10 cellular contexts compared by ENCODE assay signal in genomic region chr13:114236224-114236623, GRCh38. TPM values are rescaled to one million over a fixed set of nuclear protein-coding genes. Genes with fewer than 3 reads are reported as not detected.
A peak's percentile ranks its signal among the peaks of the same experiment; 100 is the strongest.
DNase-seq lines count a peak whose midpoint lies in the region; ATAC-seq and TF ChIP-seq lines count a peak whose summit lies in the region.
"Had no signal": no experiment of that assay in that cellular context is flagged by ENCODE, and none has a peak within 500 bp of the region (broad histone marks: within the 10 kb centered on the region; RNA-seq: fewer than 3 reads in every experiment).

No MANE protein-coding gene starts in this region.

- TF ChIP-seq POLR2A in breast epithelium (IDR thresholded peaks at IDR 0.05) (no peak), Peyer's patch (IDR thresholded peaks at IDR 0.05) (no peak)

- H3K36me3 ChIP-seq in HUES6 (ENCODE audit: control insufficient read depth, insufficient read depth, low read length) (peaks cover 47% of the 10 kb centered on the region), breast epithelium (peaks cover 1% of the 10 kb centered on the region), mucosa of stomach (ENCODE audit: control insufficient read depth, insufficient read depth, low read length) (no peaks in the 10 kb centered on the region), Peyer's patch (peaks cover 0 to 45% (median 0%) of the 10 kb centered on the region in 3 donors)

- H3K9me3 ChIP-seq in HUES6 (ENCODE audit: control insufficient read depth, insufficient read depth, low read depth, low read length): no peaks in the 10 kb centered on the region
- no peaks in the 10 kb centered on the region for H3K9me3 ChIP-seq in breast epithelium
- H3K9me3 ChIP-seq in mucosa of stomach (ENCODE audit: control insufficient read depth, low read length): no peaks in the 10 kb centered on the region
- no peaks in the 10 kb centered on the region for H3K9me3 ChIP-seq in Peyer's patch

- CTCF ChIA-PET in AG04449 (lab: Yijun Ruan, JAX): interaction anchor here (1.0 to 1.9 kb wide), 4 partner anchors 10 to 289 kb away, joined by 3 to 7 read pairs (median 3); no protein-coding TSS in a partner anchor

- ATAC-seq in GM21423 (IDR thresholded peaks at IDR 0.05; ENCODE audit: unreplicated experiment): no peak

- peak overlapping the region; percentile 90 for H3K4me3 ChIP-seq in AG04449 (ENCODE audit: low read depth, low read length)
- H3K4me3 ChIP-seq in HUES6 (ENCODE audit: low read depth, low read length): peak overlapping the region; percentile 82
- peak overlapping the region; percentile 69 to 95 (median 88) for H3K4me3 ChIP-seq in breast epithelium
- H3K4me3 ChIP-seq in mucosa of stomach (ENCODE audit: low read length): peak overlapping the region; percentile 44
- peak overlapping the region in 1 of 4 donors; percentile 90 for H3K4me3 ChIP-seq in Peyer's patch

- H3K4me1 ChIP-seq in HUES6 (ENCODE audit: control insufficient read depth, insufficient read depth, low read length): peaks cover 24% of the 10 kb centered on the region
- no peaks in the 10 kb centered on the region for H3K4me1 ChIP-seq in breast epithelium
- no peaks in the 10 kb centered on the region for H3K4me1 ChIP-seq in mucosa of stomach (ENCODE audit: control insufficient read depth, insufficient read depth, low read length)
- peaks cover 0 to 12% (median 6%) of the 10 kb centered on the region in 4 donors for H3K4me1 ChIP-seq in Peyer's patch

- H3K27me3 ChIP-seq in HUES6 (ENCODE audit: control insufficient read depth, insufficient read depth, low read length) (no peaks in the 10 kb centered on the region), breast epithelium (no peaks in the 10 kb centered on the region), mucosa of stomach (ENCODE audit: control insufficient read depth, insufficient read depth, low read length) (peaks cover 6% of the 10 kb centered on the region), Peyer's patch (no peaks in the 10 kb centered on the region)

- TF ChIP-seq CTCF in AG04449 (IDR thresholded peaks at IDR 0.05; ENCODE audit: insufficient read depth, low read length, missing control alignments) (no peak), breast epithelium (IDR thresholded peaks at IDR 0.05) (no peak), Peyer's patch (IDR thresholded peaks at IDR 0.05) (no peak)

- POLR2A ChIA-PET in AG04449 (lab: Yijun Ruan, JAX): no interaction called here

- H3K27ac ChIP-seq in HUES6 (ENCODE audit: low read depth, low read length) (no peak overlapping the region), breast epithelium (no peak overlapping the region), Peyer's patch (no peak overlapping the region)

- H3K9ac ChIP-seq in HUES6 (ENCODE audit: low read length) (no peak overlapping the region), mucosa of stomach (ENCODE audit: low read length) (peak overlapping the region; percentile 78)

- DNase-seq in AG04449 (ENCODE audit: low read depth, low spot score): no peak
- no peak for DNase-seq in breast epithelium (ENCODE audit: low spot score in 2 of 2)
- DNase-seq in Peyer's patch: no peak
- DNase-seq in superior temporal gyrus (ENCODE audit: extremely low spot score): no peak
- DNase-seq in NCI-H1436 (lab: John Stamatoyannopoulos, UW): no peak
- DNase-seq: anterior cingulate cortex, nucleus accumbens had no signal

- intact Hi-C loops in breast epithelium (cut with DNase I; ENCODE audit: low total_unique reads): no loop called here

RNA-seq across cellular contexts. Expression of gene CDC16, which starts 1.5 kb away (rescaled TPM):
- 10 to 100 TPM; 53.1 to 82.5 (median 77.7) TPM for total RNA-seq in breast epithelium
- total RNA-seq in Peyer's patch: 100 to 1,000 TPM in 1 of 4 donors, 10 to 100 TPM in 3; 50.1 to 149 (median 69.7) TPM

RNA-seq across cellular contexts. Expression of gene UPF3A, which starts 45.2 kb away (rescaled TPM):
- total RNA-seq in breast epithelium: 10 to 100 TPM; 48.5 to 52.8 (median 49.6) TPM
- 10 to 100 TPM; 28.9 to 85.8 (median 33.4) TPM for total RNA-seq in Peyer's patch

RNA-seq across cellular contexts. Expression of gene CFAP97D2, which starts 57.2 kb away (rescaled TPM):
- total RNA-seq in breast epithelium: not detected
- not detected for total RNA-seq in Peyer's patch
